Comparison of ENCODE assay signal across 22 cellular contexts in genomic region chr9:128532581-128532980, GRCh38.
"Had no signal": no experiment of that assay in that cellular context is flagged by ENCODE, and none has a peak within 500 bp of the region (broad histone marks: within the 10 kb centered on the region; RNA-seq: fewer than 3 reads in every experiment).

No MANE protein-coding gene starts in this region.

- H3K27ac Mint-ChIP-seq: activated CD4-positive, alpha-beta memory T cell treated with anti-CD3 and anti-CD28 coated beads, Interleukin-2, amount 10 ng/mL, durations not matched to agents 7 days and 5 days; activated naive CD8-positive, alpha-beta T cell treated with anti-CD3 and anti-CD28 coated beads, Interleukin-2, amount 50 U/mL, for 24 hours; activated T-helper 2 cell treated with anti-CD3 and anti-CD28 coated beads, Interferon-gamma antibody, Interleukin-2, Interleukin-4, amounts not matched to agents 10 μg/mL and 5 μg/mL and 100 μg/mL, durations not matched to agents 14 hours and 24 hours and 36 hours; dendritic cell treated with granulocyte-macrophage colony-stimulating factor and Interleukin-4, amounts not matched to agents 40 ng/mL and 50 ng/mL, for 4 days; memory B cell; natural killer cell treated with Interleukin-12 subunit alpha and Interleukin-12 subunit beta and Interleukin-15 and Interleukin-18, amount 100 ng/mL, for 72 hours had no signal

- H3K4me3 ChIP-seq: body of pancreas, heart right ventricle, ovary, psoas muscle, right atrium auricular region, spleen, upper lobe of right lung had no signal

- H3K9me3 Mint-ChIP-seq: activated CD4-positive, alpha-beta memory T cell treated with anti-CD3 and anti-CD28 coated beads, Interleukin-2, amount 10 ng/mL, durations not matched to agents 7 days and 5 days; activated naive CD8-positive, alpha-beta T cell treated with anti-CD3 and anti-CD28 coated beads, Interleukin-2, amount 50 U/mL, for 24 hours; activated T-helper 2 cell treated with anti-CD3 and anti-CD28 coated beads, Interferon-gamma antibody, Interleukin-2, Interleukin-4, amounts not matched to agents 10 μg/mL and 5 μg/mL and 100 μg/mL, durations not matched to agents 14 hours and 24 hours and 36 hours; dendritic cell treated with granulocyte-macrophage colony-stimulating factor and Interleukin-4, amounts not matched to agents 40 ng/mL and 50 ng/mL, for 4 days; memory B cell; natural killer cell treated with Interleukin-12 subunit alpha and Interleukin-12 subunit beta and Interleukin-15 and Interleukin-18, amount 100 ng/mL, for 72 hours had no signal

- H3K27ac ChIP-seq: body of pancreas, heart right ventricle, neutrophil, ovary, psoas muscle, right atrium auricular region, spleen, upper lobe of right lung, VCaP had no signal

- H3K9me3 ChIP-seq: body of pancreas, heart right ventricle, neutrophil, ovary, psoas muscle, right atrium auricular region, spleen, upper lobe of right lung had no signal

- ATAC-seq: activated naive CD8-positive, alpha-beta T cell treated with anti-CD3 and anti-CD28 coated beads, Interleukin-2, amount 50 U/mL, for 24 hours; body of pancreas; heart right ventricle; left colon; natural killer cell treated with Interleukin-12 subunit alpha and Interleukin-12 subunit beta and Interleukin-15 and Interleukin-18, amount 100 ng/mL, for 72 hours; psoas muscle; stimulated activated naive CD8-positive, alpha-beta T cell treated with anti-CD3 and anti-CD28 coated beads, Interleukin-15, Interleukin-2, amounts not matched to agents 100 U/mL and 50 U/mL, for 24 hours; upper lobe of right lung had no signal

- DNase-seq: activated CD4-positive, alpha-beta memory T cell treated with anti-CD3 and anti-CD28 coated beads, Interleukin-2, amount 10 ng/mL, durations not matched to agents 7 days and 5 days; activated naive CD4-positive, alpha-beta T cell treated with Interleukin-2 at 50 U/mL for 16 hours; activated naive CD8-positive, alpha-beta T cell treated with anti-CD3 and anti-CD28 coated beads, Interleukin-2, amount 50 U/mL, for 24 hours; body of pancreas; effector CD4-positive, alpha-beta T cell; foreskin fibroblast; heart right ventricle; left colon; ovary; psoas muscle; spleen; stimulated activated CD4-positive, alpha-beta T cell treated with anti-CD3 and anti-CD28 coated beads, Interleukin-4, amount 100 ng/mL, for 1 hour; stimulated activated naive CD8-positive, alpha-beta T cell treated with anti-CD3 and anti-CD28 coated beads, Interleukin-15, Interleukin-2, amounts not matched to agents 100 U/mL and 50 U/mL, for 24 hours; T1000; upper lobe of right lung had no signal

- H3K4me1 Mint-ChIP-seq: activated CD4-positive, alpha-beta memory T cell treated with anti-CD3 and anti-CD28 coated beads, Interleukin-2, amount 10 ng/mL, durations not matched to agents 7 days and 5 days; activated naive CD8-positive, alpha-beta T cell treated with anti-CD3 and anti-CD28 coated beads, Interleukin-2, amount 50 U/mL, for 24 hours; memory B cell had no signal

- H3K4me1 ChIP-seq: body of pancreas, heart right ventricle, psoas muscle, right atrium auricular region, upper lobe of right lung had no signal

- H3K4me3 Mint-ChIP-seq: activated CD4-positive, alpha-beta memory T cell treated with anti-CD3 and anti-CD28 coated beads, Interleukin-2, amount 10 ng/mL, durations not matched to agents 7 days and 5 days; activated naive CD8-positive, alpha-beta T cell treated with anti-CD3 and anti-CD28 coated beads, Interleukin-2, amount 50 U/mL, for 24 hours; dendritic cell treated with granulocyte-macrophage colony-stimulating factor and Interleukin-4, amounts not matched to agents 40 ng/mL and 50 ng/mL, for 4 days; memory B cell; natural killer cell treated with Interleukin-12 subunit alpha and Interleukin-12 subunit beta and Interleukin-15 and Interleukin-18, amount 100 ng/mL, for 72 hours had no signal

- H3K27me3 Mint-ChIP-seq: activated CD4-positive, alpha-beta memory T cell treated with anti-CD3 and anti-CD28 coated beads, Interleukin-2, amount 10 ng/mL, durations not matched to agents 7 days and 5 days; activated naive CD8-positive, alpha-beta T cell treated with anti-CD3 and anti-CD28 coated beads, Interleukin-2, amount 50 U/mL, for 24 hours; dendritic cell treated with granulocyte-macrophage colony-stimulating factor and Interleukin-4, amounts not matched to agents 40 ng/mL and 50 ng/mL, for 4 days; memory B cell; natural killer cell treated with Interleukin-12 subunit alpha and Interleukin-12 subunit beta and Interleukin-15 and Interleukin-18, amount 100 ng/mL, for 72 hours had no signal

- H3K27me3 ChIP-seq: body of pancreas, heart right ventricle, neutrophil, ovary, right atrium auricular region, spleen, upper lobe of right lung had no signal

- H3K36me3 ChIP-seq: ovary had no signal
